ENCODE assay signal across 24 cellular contexts in genomic region chr6:16503241-16503775, GRCh38.
A peak's percentile ranks its signal among the peaks of the same experiment; 100 is the strongest.
DNase-seq lines count a peak whose midpoint lies in the region; ATAC-seq and TF ChIP-seq lines count a peak whose summit lies in the region.
"Had no signal": no experiment of that assay in that cellular context is flagged by ENCODE, and none has a peak within 500 bp of the region (broad histone marks: within the 10 kb centered on the region; RNA-seq: fewer than 3 reads in every experiment).

No MANE protein-coding gene starts in this region.

- peaks cover 45% of the 10 kb centered on the region for H3K36me3 Mint-ChIP-seq in activated CD4-positive, alpha-beta T cell treated with anti-CD3 and anti-CD28 coated beads, Interleukin-2, amount 10 ng/mL, durations not matched to agents 24 days and 14 days (ENCODE audit: low read depth)
- peaks cover 17% of the 10 kb centered on the region for H3K36me3 Mint-ChIP-seq in activated CD4-positive, alpha-beta T cell treated with anti-CD3 and anti-CD28 coated beads, Interleukin-2, amount 10 ng/mL, durations not matched to agents 7 days and 5 days (ENCODE audit: low read depth)
- peaks cover 51% of the 10 kb centered on the region for H3K36me3 Mint-ChIP-seq in activated T-helper 2 cell treated with anti-CD3 and anti-CD28 coated beads, Interferon-gamma antibody, Interleukin-2, Interleukin-4, amounts not matched to agents 10 μg/mL and 5 μg/mL and 100 μg/mL, durations not matched to agents 14 hours and 24 hours and 36 hours (ENCODE audit: low read depth)

- intact Hi-C loops in activated CD4-positive, alpha-beta T cell treated with anti-CD3 and anti-CD28 coated beads, Interleukin-2, amount 10 ng/mL, durations not matched to agents 24 days and 14 days (cut with micrococcal nuclease), result no loop called here
- intact Hi-C loops in activated T-helper 2 cell treated with anti-CD3 and anti-CD28 coated beads, Interferon-gamma antibody, Interleukin-2, Interleukin-4, amounts not matched to agents 10 μg/mL and 5 μg/mL and 100 μg/mL, durations not matched to agents 14 hours and 24 hours and 36 hours (cut with micrococcal nuclease), result loop anchor here (1.0 kb wide), 1 partner anchor 9 kb away; no protein-coding TSS in a partner anchor
- intact Hi-C loops in tibial artery (cut with DNase I; ENCODE audit: low total_unique reads), result loop anchor here (10.0 kb wide), 1 partner anchor 169 kb away; no protein-coding TSS in a partner anchor

- DNase-seq in activated CD4-positive, alpha-beta T cell treated with anti-CD3 and anti-CD28 coated beads, Interleukin-2, amount 10 ng/mL, durations not matched to agents 24 days and 14 days, result no peak
- DNase-seq in activated CD4-positive, alpha-beta T cell treated with anti-CD3 and anti-CD28 coated beads, Interleukin-2, amount 10 ng/mL, durations not matched to agents 7 days and 5 days, result no peak
- no peak for DNase-seq in activated T-helper 2 cell treated with anti-CD3 and anti-CD28 coated beads, Interferon-gamma antibody, Interleukin-2, Interleukin-4, amounts not matched to agents 10 μg/mL and 5 μg/mL and 100 μg/mL, durations not matched to agents 14 hours and 24 hours and 36 hours (ENCODE audit: low spot score)
- DNase-seq in inferior parietal cortex (ENCODE audit: extremely low spot score) (no peak), HAP-1 (ENCODE audit: low spot score in 2 of 2) (no peak), tibial artery (no peak)
- DNase-seq: activated T-cell treated with anti-CD3 and anti-CD28 coated beads, Interleukin-2, amount 50 U/mL, for 48 hours; HCEC 1CT; mesendoderm; naive thymus-derived CD4-positive, alpha-beta T cell; NCI-H1048; NCI-H2029 treated with DMSO at 0.1 percent for 48 hours; ovary; Peyer's patch; right cardiac atrium; SK-N-SH; stimulated activated CD8-positive, alpha-beta memory T cell treated with anti-CD3 and anti-CD28 coated beads, Interleukin-4, amount 100 ng/mL, for 48 hours; uterus had no signal

- H3K4me1 Mint-ChIP-seq in activated CD4-positive, alpha-beta T cell treated with anti-CD3 and anti-CD28 coated beads, Interleukin-2, amount 10 ng/mL, durations not matched to agents 24 days and 14 days, result peaks cover 36% of the 10 kb centered on the region
- H3K4me1 Mint-ChIP-seq in activated CD4-positive, alpha-beta T cell treated with anti-CD3 and anti-CD28 coated beads, Interleukin-2, amount 10 ng/mL, durations not matched to agents 7 days and 5 days, result peaks cover 26% of the 10 kb centered on the region
- H3K4me1 Mint-ChIP-seq in activated T-helper 2 cell treated with anti-CD3 and anti-CD28 coated beads, Interferon-gamma antibody, Interleukin-2, Interleukin-4, amounts not matched to agents 10 μg/mL and 5 μg/mL and 100 μg/mL, durations not matched to agents 14 hours and 24 hours and 36 hours (ENCODE audit: low read depth), result peaks cover 56% of the 10 kb centered on the region

- H3K36me3 ChIP-seq in HAP-1 (replicated peaks) (no peaks in the 10 kb centered on the region), tibial artery (no peaks in the 10 kb centered on the region)
- H3K36me3 ChIP-seq: ovary, Peyer's patch, suprapubic skin, uterus had no signal

- CTCF ChIA-PET in activated CD4-positive, alpha-beta T cell treated with anti-CD3 and anti-CD28 coated beads, Interleukin-2, amount 10 ng/mL, durations not matched to agents 7 days and 5 days (lab: Charles Lee), result no interaction called here

- in situ Hi-C loops in HAP-1 (cut with MboI; ENCODE audit: low sequenced_read_pairs), result loop anchor here (25.0 kb wide), 1 partner anchor 584 kb away; no protein-coding TSS in a partner anchor

- H3K4me1 ChIP-seq in HAP-1 (no peaks in the 10 kb centered on the region), tibial artery (peaks cover 0 to 35% (median 22%) of the 10 kb centered on the region in 4 donors)

- peak overlapping the region; percentile 3 for H3K4me3 Mint-ChIP-seq in activated CD4-positive, alpha-beta T cell treated with anti-CD3 and anti-CD28 coated beads, Interleukin-2, amount 10 ng/mL, durations not matched to agents 24 days and 14 days
- no peak overlapping the region for H3K4me3 Mint-ChIP-seq in activated CD4-positive, alpha-beta T cell treated with anti-CD3 and anti-CD28 coated beads, Interleukin-2, amount 10 ng/mL, durations not matched to agents 7 days and 5 days
- peak overlapping the region; percentile 5 for H3K4me3 Mint-ChIP-seq in activated T-helper 2 cell treated with anti-CD3 and anti-CD28 coated beads, Interferon-gamma antibody, Interleukin-2, Interleukin-4, amounts not matched to agents 10 μg/mL and 5 μg/mL and 100 μg/mL, durations not matched to agents 14 hours and 24 hours and 36 hours (ENCODE audit: low read depth)
- H3K4me3 Mint-ChIP-seq: WTC11 had no signal

- peak; percentile 27 for ATAC-seq in GM18867 (IDR thresholded peaks at IDR 0.05; ENCODE audit: unreplicated experiment)
- ATAC-seq in HG03460 (IDR thresholded peaks at IDR 0.05; ENCODE audit: unreplicated experiment), result peak; percentile 34
- ATAC-seq: WTC11 had no signal

- no peak overlapping the region for H3K27ac Mint-ChIP-seq in activated CD4-positive, alpha-beta T cell treated with anti-CD3 and anti-CD28 coated beads, Interleukin-2, amount 10 ng/mL, durations not matched to agents 24 days and 14 days
- no peak overlapping the region for H3K27ac Mint-ChIP-seq in activated CD4-positive, alpha-beta T cell treated with anti-CD3 and anti-CD28 coated beads, Interleukin-2, amount 10 ng/mL, durations not matched to agents 7 days and 5 days
- H3K27ac Mint-ChIP-seq in activated T-helper 2 cell treated with anti-CD3 and anti-CD28 coated beads, Interferon-gamma antibody, Interleukin-2, Interleukin-4, amounts not matched to agents 10 μg/mL and 5 μg/mL and 100 μg/mL, durations not matched to agents 14 hours and 24 hours and 36 hours, result peak overlapping the region; percentile 53
- H3K27ac Mint-ChIP-seq: activated naive CD4-positive, alpha-beta T cell treated with anti-CD3 and anti-CD28 coated beads, Interleukin-2, amount 50 U/mL, for 72 hours; WTC11 had no signal

- no peaks in the 10 kb centered on the region for H3K27me3 ChIP-seq in HAP-1 (ENCODE audit: low read depth)
- H3K27me3 ChIP-seq in tibial artery, result no peaks in the 10 kb centered on the region
- H3K27me3 ChIP-seq: ovary, Peyer's patch, suprapubic skin, uterus had no signal

- TF ChIP-seq CTCF in tibial artery (IDR thresholded peaks at IDR 0.05), result no peak

- H3K9me3 Mint-ChIP-seq in activated CD4-positive, alpha-beta T cell treated with anti-CD3 and anti-CD28 coated beads, Interleukin-2, amount 10 ng/mL, durations not matched to agents 24 days and 14 days, result peaks cover 7% of the 10 kb centered on the region
- H3K9me3 Mint-ChIP-seq in activated CD4-positive, alpha-beta T cell treated with anti-CD3 and anti-CD28 coated beads, Interleukin-2, amount 10 ng/mL, durations not matched to agents 7 days and 5 days, result peaks cover 2% of the 10 kb centered on the region
- H3K9me3 Mint-ChIP-seq in activated T-helper 2 cell treated with anti-CD3 and anti-CD28 coated beads, Interferon-gamma antibody, Interleukin-2, Interleukin-4, amounts not matched to agents 10 μg/mL and 5 μg/mL and 100 μg/mL, durations not matched to agents 14 hours and 24 hours and 36 hours, result peaks cover 9% of the 10 kb centered on the region
- H3K9me3 Mint-ChIP-seq: activated naive CD4-positive, alpha-beta T cell treated with anti-CD3 and anti-CD28 coated beads, Interleukin-2, amount 50 U/mL, for 72 hours had no signal

- POLR2A ChIA-PET in activated CD4-positive, alpha-beta T cell treated with anti-CD3 and anti-CD28 coated beads, Interleukin-2, amount 10 ng/mL, durations not matched to agents 7 days and 5 days (lab: Charles Lee), result no interaction called here

- H3K4me3 ChIP-seq in HAP-1 (no peak overlapping the region), tibial artery (no peak overlapping the region)
- H3K4me3 ChIP-seq: ovary, Peyer's patch, suprapubic skin, uterus had no signal

- no peak overlapping the region for H3K27ac ChIP-seq in tibial artery
- H3K27ac ChIP-seq: 22Rv1, ovary, Peyer's patch, suprapubic skin had no signal

- H3K9me3 ChIP-seq in HAP-1 (no peaks in the 10 kb centered on the region), tibial artery (no peaks in the 10 kb centered on the region)
- H3K9me3 ChIP-seq: ovary, Peyer's patch, SK-N-SH, suprapubic skin, uterus had no signal

- H3K27me3 Mint-ChIP-seq in activated CD4-positive, alpha-beta T cell treated with anti-CD3 and anti-CD28 coated beads, Interleukin-2, amount 10 ng/mL, durations not matched to agents 24 days and 14 days, result no peaks in the 10 kb centered on the region
- no peaks in the 10 kb centered on the region for H3K27me3 Mint-ChIP-seq in activated CD4-positive, alpha-beta T cell treated with anti-CD3 and anti-CD28 coated beads, Interleukin-2, amount 10 ng/mL, durations not matched to agents 7 days and 5 days
- no peaks in the 10 kb centered on the region for H3K27me3 Mint-ChIP-seq in activated T-helper 2 cell treated with anti-CD3 and anti-CD28 coated beads, Interferon-gamma antibody, Interleukin-2, Interleukin-4, amounts not matched to agents 10 μg/mL and 5 μg/mL and 100 μg/mL, durations not matched to agents 14 hours and 24 hours and 36 hours (ENCODE audit: low read depth)
- H3K27me3 Mint-ChIP-seq: naive thymus-derived CD4-positive, alpha-beta T cell had no signal
